Comparison of ENCODE assay signal across 8 cellular contexts in genomic region chr19:47035127-47035494, GRCh38. TPM values are rescaled to one million over a fixed set of nuclear protein-coding genes. Genes with fewer than 3 reads are reported as not detected.
DNase-seq lines count a peak whose midpoint lies in the region; FAIRE-seq lines count a peak whose summit lies in the region.

No MANE protein-coding gene starts in this region.

- peak overlapping the region; percentile 50 for H3K4me3 ChIP-seq in MG63

- peaks cover 22% of the 10 kb centered on the region for H3K4me1 Mint-ChIP-seq in activated naive CD8-positive, alpha-beta T cell (ENCODE audit: low read depth)

- H3K36me3 ChIP-seq in MG63: no peaks in the 10 kb centered on the region

- in situ Hi-C loops in G401 (cut with HindIII; ENCODE audit: low sequenced_read_pairs): no loop called here

- no peaks in the 10 kb centered on the region for H3K9me3 Mint-ChIP-seq in activated naive CD8-positive, alpha-beta T cell (ENCODE audit: low read depth)

- DNase-seq in G401 (ENCODE audit: low spot score): peak; percentile 27
- no peak for DNase-seq in MG63
- peak; percentile 86 for DNase-seq in left kidney (ENCODE audit: low read depth, low spot score)
- no peak for DNase-seq in GM19239 (ENCODE audit: insufficient read length, low spot score)
- no peak for DNase-seq in central memory CD4-positive, alpha-beta T cell
- DNase-seq in T-helper 9 cell: no peak
- DNase-seq in COLO829 (ENCODE audit: low spot score): no peak

- H3K9me3 ChIP-seq in MG63: no peaks in the 10 kb centered on the region

- H3K36me3 Mint-ChIP-seq in activated naive CD8-positive, alpha-beta T cell: no peaks in the 10 kb centered on the region

- H3K27me3 ChIP-seq in MG63: no peaks in the 10 kb centered on the region; the same call in 1 of the 2 replicates

- H3K4me3 Mint-ChIP-seq in activated naive CD8-positive, alpha-beta T cell: peak overlapping the region; percentile 90

- H3K27me3 Mint-ChIP-seq in activated naive CD8-positive, alpha-beta T cell: peaks cover 3% of the 10 kb centered on the region

- FAIRE-seq in GM19239 (lab: Jason Lieb, UNC): no peak

- peak overlapping the region; percentile 92 for H3K27ac Mint-ChIP-seq in activated naive CD8-positive, alpha-beta T cell

RNA-seq across cellular contexts. Expression of gene TMEM160, which starts 13.3 kb away (rescaled TPM):
- total RNA-seq in G401 (2014; rRNA removed; shearing (Covaris generic)): 170 and 258 TPM in 2 replicates
- 81.9 and 94.5 TPM in 2 replicates for total RNA-seq in MG63 (2014; rRNA removed; shearing (Covaris generic); ENCODE audit: low replicate concordance)

RNA-seq across cellular contexts. Expression of gene NPAS1, which starts 15.5 kb away (rescaled TPM):
- total RNA-seq in G401 (2014; rRNA removed; shearing (Covaris generic)): 5.2 and 7.7 TPM in 2 replicates
- total RNA-seq in MG63 (2014; rRNA removed; shearing (Covaris generic); ENCODE audit: low replicate concordance): 0.33 TPM in 1 of 2 replicates, not detected in the other

Comparison
In these comparisons a context has a peak if more than half of its experiments do, and no peak if none do; other contexts are left out.
1. DNase-seq: peak in G401 (single experiment) and left kidney (single experiment); none in MG63 (single experiment), GM19239 (single experiment), central memory CD4-positive, alpha-beta T cell (single experiment), T-helper 9 cell (single experiment) and COLO829 (single experiment).